14 cellular contexts compared by ENCODE assay signal in genomic region chr16:54430491-54431030, GRCh38.
A peak's percentile ranks its signal among the peaks of the same experiment; 100 is the strongest.
DNase-seq lines count a peak whose midpoint lies in the region; ATAC-seq and TF ChIP-seq lines count a peak whose summit lies in the region.
"Had no signal": no experiment of that assay in that cellular context is flagged by ENCODE, and none has a peak within 500 bp of the region (broad histone marks: within the 10 kb centered on the region; RNA-seq: fewer than 3 reads in every experiment).

No MANE protein-coding gene starts in this region.

- no peak overlapping the region for H3K4me3 ChIP-seq in skeletal muscle cell (ENCODE audit: low read depth, low read length)
- H3K4me3 ChIP-seq in transverse colon: no peak overlapping the region

- no peak overlapping the region for H3K27ac ChIP-seq in transverse colon
- H3K27ac ChIP-seq: KMS-11 had no signal

- H3K4me1 ChIP-seq in transverse colon: no peaks in the 10 kb centered on the region

- H3K9me3 Mint-ChIP-seq in activated naive CD8-positive, alpha-beta T cell treated with anti-CD3 and anti-CD28 coated beads for 36 hours: peaks cover 6% of the 10 kb centered on the region
- H3K9me3 Mint-ChIP-seq in immature natural killer cell: peaks cover 0 to 20% (median 1%) of the 10 kb centered on the region in 6 donors
- H3K9me3 Mint-ChIP-seq: effector memory CD8-positive, alpha-beta T cell had no signal

- intact Hi-C loops in transverse colon (cut with DNase I; ENCODE audit: low total_unique reads): no loop called here

- TF ChIP-seq CTCF in transverse colon (IDR thresholded peaks at IDR 0.05): no peak

- no peak for TF ChIP-seq POLR2A in transverse colon (IDR thresholded peaks at IDR 0.05)

- no peak for ATAC-seq in GM19023 (IDR thresholded peaks at IDR 0.05; ENCODE audit: unreplicated experiment)
- ATAC-seq: effector memory CD8-positive, alpha-beta T cell; natural killer cell treated with Interleukin-12 subunit alpha and Interleukin-12 subunit beta and Interleukin-15 and Interleukin-18, amount 100 ng/mL, for 72 hours had no signal

- H3K27ac Mint-ChIP-seq in activated naive CD8-positive, alpha-beta T cell treated with anti-CD3 and anti-CD28 coated beads for 36 hours: no peak overlapping the region
- no peak overlapping the region for H3K27ac Mint-ChIP-seq in immature natural killer cell
- H3K27ac Mint-ChIP-seq: activated naive CD4-positive, alpha-beta T cell treated with anti-CD3 and anti-CD28 coated beads, Interleukin-2, amount 50 U/mL, for 24 hours; natural killer cell treated with Interleukin-12 subunit alpha and Interleukin-12 subunit beta and Interleukin-15 and Interleukin-18, amount 100 ng/mL, for 72 hours had no signal

- H3K36me3 Mint-ChIP-seq in activated naive CD8-positive, alpha-beta T cell treated with anti-CD3 and anti-CD28 coated beads for 36 hours: no peaks in the 10 kb centered on the region
- no peaks in the 10 kb centered on the region for H3K36me3 Mint-ChIP-seq in immature natural killer cell
- H3K36me3 Mint-ChIP-seq: activated naive CD4-positive, alpha-beta T cell treated with anti-CD3 and anti-CD28 coated beads, Interleukin-2, amount 50 U/mL, for 24 hours; natural killer cell treated with Interleukin-12 subunit alpha and Interleukin-12 subunit beta and Interleukin-15 and Interleukin-18, amount 100 ng/mL, for 72 hours had no signal

- no peak overlapping the region for H3K4me3 Mint-ChIP-seq in activated naive CD8-positive, alpha-beta T cell treated with anti-CD3 and anti-CD28 coated beads for 36 hours
- no peak overlapping the region for H3K4me3 Mint-ChIP-seq in immature natural killer cell
- H3K4me3 Mint-ChIP-seq: activated naive CD4-positive, alpha-beta T cell treated with anti-CD3 and anti-CD28 coated beads, Interleukin-2, amount 50 U/mL, for 24 hours; effector memory CD8-positive, alpha-beta T cell; natural killer cell treated with Interleukin-12 subunit alpha and Interleukin-12 subunit beta and Interleukin-15 and Interleukin-18, amount 100 ng/mL, for 72 hours had no signal

- H3K36me3 ChIP-seq in transverse colon: no peaks in the 10 kb centered on the region

- in situ Hi-C loops in transverse colon (cut with MboI; ENCODE audit: low pct_ligation_motif_present in 1 of 4, low pct_unique_long_range_greater_than_20kb in 1 of 4, low sequenced_read_pairs in 3 of 4): no loop called here

- WGBS in transverse colon (ENCODE audit: low coverage in 1 of 2), 2 donors: 18 to 20% methylated on average over 9 to 15 of the region's 15 CpGs

- peaks cover 0 to 8% of the 10 kb centered on the region in 2 donors for H3K9me3 ChIP-seq in transverse colon

- DNase-seq in GM03348 (ENCODE audit: low spot score): peak; percentile 60
- peak; percentile 94 for DNase-seq in RPMI7951 (ENCODE audit: low read depth)
- peak; percentile 96 for DNase-seq in fibroblast of peridontal ligament (ENCODE audit: extremely low read depth)
- peak; percentile 25 for DNase-seq in skeletal muscle cell (ENCODE audit: low read depth)
- no peak for DNase-seq in transverse colon
- no peak for DNase-seq in activated naive CD8-positive, alpha-beta T cell treated with anti-CD3 and anti-CD28 coated beads for 36 hours
- DNase-seq in immature natural killer cell: no peak
- DNase-seq: activated CD4-positive, alpha-beta T cell treated with anti-CD3 and anti-CD28 coated beads, Interleukin-2, amount 50 U/mL, for 1 hour; effector memory CD8-positive, alpha-beta T cell; NCI-H524 had no signal

- no peaks in the 10 kb centered on the region for H3K4me1 Mint-ChIP-seq in activated naive CD8-positive, alpha-beta T cell treated with anti-CD3 and anti-CD28 coated beads for 36 hours
- H3K4me1 Mint-ChIP-seq in immature natural killer cell: peaks cover 0 to 8% of the 10 kb centered on the region in 2 donors
- H3K4me1 Mint-ChIP-seq: activated naive CD4-positive, alpha-beta T cell treated with anti-CD3 and anti-CD28 coated beads, Interleukin-2, amount 50 U/mL, for 24 hours had no signal

- peaks cover 58% of the 10 kb centered on the region for H3K27me3 Mint-ChIP-seq in activated naive CD8-positive, alpha-beta T cell treated with anti-CD3 and anti-CD28 coated beads for 36 hours
- peaks cover 2 to 33% (median 13%) of the 10 kb centered on the region in 3 donors for H3K27me3 Mint-ChIP-seq in immature natural killer cell (ENCODE audit: low read depth in 3 of 3)

- TF ChIP-seq EP300 in transverse colon (IDR thresholded peaks at IDR 0.05; ENCODE audit: low read depth): no peak

- H3K27me3 ChIP-seq in transverse colon: peaks cover 52% of the 10 kb centered on the region

Comparison
In these comparisons a context has a peak if more than half of its experiments do, and no peak if none do; other contexts are left out.
1. DNase-seq: peak in GM03348 (single experiment), RPMI7951 (single experiment), fibroblast of peridontal ligament (single experiment) and skeletal muscle cell (single experiment); none in transverse colon (single experiment), activated naive CD8-positive, alpha-beta T cell treated with anti-CD3 and anti-CD28 coated beads for 36 hours (single experiment) and immature natural killer cell (0 of 3).